Comparison of ENCODE assay signal across 19 cellular contexts in the genomic region with DNA sequence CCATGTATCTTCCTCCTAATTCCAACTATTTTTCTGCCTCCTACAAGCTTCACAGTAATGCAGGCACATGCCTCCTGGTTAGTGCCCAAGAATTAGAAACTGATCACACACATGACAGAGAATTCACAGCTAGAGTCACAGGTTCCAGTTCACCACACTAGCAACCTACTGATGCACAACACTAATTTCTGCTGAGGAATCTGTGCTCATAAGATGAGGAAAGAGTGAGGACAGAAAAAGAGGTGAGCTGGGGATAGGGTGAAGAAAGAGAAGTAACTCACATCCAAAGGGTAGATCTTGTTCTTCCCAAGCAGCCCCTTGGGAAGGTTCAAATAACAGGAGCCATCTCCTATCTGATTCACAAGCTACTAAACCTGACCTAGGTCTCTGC.
DNase-seq lines count a peak whose midpoint lies in the region; ATAC-seq, FAIRE-seq and TF ChIP-seq lines count a peak whose summit lies in the region.
"Had no signal": no experiment of that assay in that cellular context is flagged by ENCODE, and none has a peak within 500 bp of the region (broad histone marks: within the 10 kb centered on the region; RNA-seq: fewer than 3 reads in every experiment).

No MANE protein-coding gene starts in this region.

- H2AFZ ChIP-seq in PC-3 (ENCODE audit: low read length) (no peak overlapping the region), keratinocyte (ENCODE audit: control insufficient read depth, low read length) (no peak overlapping the region)
- H2AFZ ChIP-seq: GM23248 had no signal

- H3K4me1 ChIP-seq in PC-3 (ENCODE audit: insufficient read depth, low read length) (peaks cover 12% of the 10 kb centered on the region), keratinocyte (ENCODE audit: control insufficient read depth, extremely low read depth, insufficient read depth, low read length) (peaks cover 47% of the 10 kb centered on the region)

- peaks cover 39% of the 10 kb centered on the region for H4K20me1 ChIP-seq in PC-3 (ENCODE audit: low read length)
- H4K20me1 ChIP-seq in keratinocyte (ENCODE audit: control insufficient read depth, extremely low read depth, insufficient read depth, low read length): peaks cover 14% of the 10 kb centered on the region

- intact Hi-C loops in PC-3 (cut with micrococcal nuclease): no loop called here
- intact Hi-C loops in MCF 10A (cut with micrococcal nuclease): no loop called here

- peak; percentile 36 for FAIRE-seq in keratinocyte (lab: Jason Lieb, UNC)

- peaks cover 7 to 22% of the 10 kb centered on the region in 2 donors for H3K36me3 Mint-ChIP-seq in activated T-cell treated with anti-CD3 and anti-CD28 coated beads, Interleukin-2, amount 50 U/mL, for 72 hours (ENCODE audit: insufficient read depth in 2 of 2)
- peaks cover 50% of the 10 kb centered on the region for H3K36me3 Mint-ChIP-seq in activated T-cell treated with anti-CD3 and anti-CD28 coated beads, Interleukin-2, amount 50 U/mL, for 4 hours (ENCODE audit: insufficient read depth)
- peaks cover 93% of the 10 kb centered on the region for H3K36me3 Mint-ChIP-seq in stimulated activated effector memory CD8-positive, alpha-beta T cell treated with anti-CD3 and anti-CD28 coated beads, Interleukin-12 subunit alpha, Interleukin-12 subunit beta, amount 100 ng/mL, for 72 hours
- H3K36me3 Mint-ChIP-seq in MCF 10A (ENCODE audit: insufficient read depth, unreplicated experiment): peaks cover 76% of the 10 kb centered on the region

- H3K36me3 ChIP-seq in PC-3 (ENCODE audit: low read depth, low read length) (peaks cover 50% of the 10 kb centered on the region), keratinocyte (ENCODE audit: control insufficient read depth in 2 of 2, extremely low read depth in 1 of 2, insufficient read depth in 2 of 2, low read length in 2 of 2) (peaks cover 8 to 26% of the 10 kb centered on the region in 2 experiments)

- TSS peak; percentile 9 for BruUV-seq in PC-3 (replicated peaks; lab: Mats Ljungman, UMichigan)
- no TSS peak for BruUV-seq in MCF 10A (replicated peaks; lab: Mats Ljungman, UMichigan)

- H3K4me2 ChIP-seq in PC-3 (ENCODE audit: low read length) (no peak overlapping the region), keratinocyte (ENCODE audit: control insufficient read depth, extremely low read depth, insufficient read depth, low read depth, low read length) (no peak overlapping the region)

- DNase-seq in activated T-cell treated with anti-CD3 and anti-CD28 coated beads, Interleukin-2, amount 50 U/mL, for 72 hours: no peak
- DNase-seq in activated T-cell treated with anti-CD3 and anti-CD28 coated beads, Interleukin-2, amount 50 U/mL, for 4 hours: no peak
- DNase-seq in PC-3: no peak
- DNase-seq in keratinocyte (ENCODE audit: low read depth, low spot score): no peak
- no peak for DNase-seq in stimulated activated effector memory CD8-positive, alpha-beta T cell treated with anti-CD3 and anti-CD28 coated beads, Interleukin-12 subunit alpha, Interleukin-12 subunit beta, amount 100 ng/mL, for 72 hours (ENCODE audit: low spot score in 2 of 2)
- DNase-seq in MCF 10A (ENCODE audit: unreplicated experiment): no peak
- no peak for DNase-seq in medulla oblongata (ENCODE audit: extremely low spot score)
- no peak for DNase-seq in retina
- DNase-seq: activated CD4-positive, alpha-beta T cell treated with anti-CD3 and anti-CD28 coated beads for 48 hours; activated naive CD4-positive, alpha-beta T cell treated with anti-CD3 and anti-CD28 coated beads, Interleukin-2, amount 50 U/mL, for 16 hours; DMS153; GM23248; heart left ventricle; Karpas-422; mammary epithelial cell; NCI-H1092 treated with DMSO at 0.1 percent for 48 hours; NCI-H2081 treated with DMSO at 0.1 percent for 48 hours; NCI-H524 treated with DMSO at 0.1 percent for 48 hours had no signal

- H3K27me3 Mint-ChIP-seq in activated T-cell treated with anti-CD3 and anti-CD28 coated beads, Interleukin-2, amount 50 U/mL, for 72 hours (ENCODE audit: low read depth): no peaks in the 10 kb centered on the region
- H3K27me3 Mint-ChIP-seq in activated T-cell treated with anti-CD3 and anti-CD28 coated beads, Interleukin-2, amount 50 U/mL, for 4 hours (ENCODE audit: low read depth): no peaks in the 10 kb centered on the region
- no peaks in the 10 kb centered on the region for H3K27me3 Mint-ChIP-seq in MCF 10A (ENCODE audit: insufficient read depth, unreplicated experiment)

- no peak overlapping the region for H3K4me3 Mint-ChIP-seq in activated T-cell treated with anti-CD3 and anti-CD28 coated beads, Interleukin-2, amount 50 U/mL, for 72 hours
- H3K4me3 Mint-ChIP-seq in activated T-cell treated with anti-CD3 and anti-CD28 coated beads, Interleukin-2, amount 50 U/mL, for 4 hours: no peak overlapping the region
- H3K4me3 Mint-ChIP-seq in stimulated activated effector memory CD8-positive, alpha-beta T cell treated with anti-CD3 and anti-CD28 coated beads, Interleukin-12 subunit alpha, Interleukin-12 subunit beta, amount 100 ng/mL, for 72 hours: no peak overlapping the region
- no peak overlapping the region for H3K4me3 Mint-ChIP-seq in MCF 10A (ENCODE audit: unreplicated experiment)
- H3K4me3 Mint-ChIP-seq: CD14-positive monocyte had no signal

- no peak overlapping the region for H3K4me3 ChIP-seq in PC-3 (ENCODE audit: low read length)
- H3K4me3 ChIP-seq in keratinocyte (ENCODE audit: control insufficient read depth in 2 of 3, extremely low read depth in 1 of 3, insufficient read depth in 2 of 3, low read depth in 1 of 3, low read length in 3 of 3): no peak overlapping the region
- H3K4me3 ChIP-seq: GM23248, heart left ventricle had no signal

- TF ChIP-seq CTCF in PC-3 (conservative IDR thresholded peaks at IDR 0.05; ENCODE audit: low read depth, low read length) (no peak), keratinocyte (optimal IDR thresholded peaks at IDR 0.05 in 1 of 3, IDR thresholded peaks at IDR 0.05 in 1 of 3, conservative IDR thresholded peaks at IDR 0.05 in 1 of 3; ENCODE audit: extremely low read depth in 1 of 3, insufficient read depth in 2 of 3, low read length in 3 of 3) (no peak), MCF 10A (IDR thresholded peaks at IDR 0.05; ENCODE audit: unreplicated experiment) (no peak)

- H3K9me3 ChIP-seq in PC-3 (ENCODE audit: low read length): no peaks in the 10 kb centered on the region
- no peaks in the 10 kb centered on the region for H3K9me3 ChIP-seq in keratinocyte (ENCODE audit: control insufficient read depth, low read depth, low read length)

- peaks cover 4% of the 10 kb centered on the region for H3K9me1 ChIP-seq in keratinocyte (ENCODE audit: control insufficient read depth, extremely low read depth, insufficient read depth, low read length)

- H3K9ac ChIP-seq in PC-3 (ENCODE audit: low read length) (no peak overlapping the region), keratinocyte (ENCODE audit: control insufficient read depth, extremely low read depth, insufficient read depth, low read length) (no peak overlapping the region)
- H3K9ac ChIP-seq: GM23248 had no signal

- H3K27ac ChIP-seq in PC-3 (ENCODE audit: low read length) (no peak overlapping the region), keratinocyte (ENCODE audit: control insufficient read depth, insufficient read depth, low read length) (no peak overlapping the region)
- H3K27ac ChIP-seq: GM23248, heart left ventricle had no signal

- H3K9me2 ChIP-seq in PC-3 (replicated peaks; ENCODE audit: low read length): no peaks in the 10 kb centered on the region

- CTCF ChIA-PET in PC-3 (lab: Charles Lee) (no interaction called here), MCF 10A (lab: Yijun Ruan, JAX) (interaction anchor here (1.4 kb wide), 1 partner anchor 20 kb away, joined by 4 read pairs; no protein-coding TSS in a partner anchor)

- peaks cover 44% of the 10 kb centered on the region for H3K4me1 Mint-ChIP-seq in activated T-cell treated with anti-CD3 and anti-CD28 coated beads, Interleukin-2, amount 50 U/mL, for 72 hours (ENCODE audit: low read depth)
- H3K4me1 Mint-ChIP-seq in activated T-cell treated with anti-CD3 and anti-CD28 coated beads, Interleukin-2, amount 50 U/mL, for 4 hours (ENCODE audit: low read depth): peaks cover 47% of the 10 kb centered on the region
- peaks cover 38% of the 10 kb centered on the region for H3K4me1 Mint-ChIP-seq in stimulated activated effector memory CD8-positive, alpha-beta T cell treated with anti-CD3 and anti-CD28 coated beads, Interleukin-12 subunit alpha, Interleukin-12 subunit beta, amount 100 ng/mL, for 72 hours
- peaks cover 27% of the 10 kb centered on the region for H3K4me1 Mint-ChIP-seq in MCF 10A (ENCODE audit: insufficient read depth, unreplicated experiment)

- POLR2A ChIA-PET in PC-3 (lab: Charles Lee; ENCODE audit: unreplicated experiment): interaction anchor here (0.6 kb wide), 1 partner anchor 1461 kb away, joined by 3 read pairs; a partner anchor contains a TSS
- POLR2A ChIA-PET in MCF 10A (lab: Yijun Ruan, JAX): interaction anchor here (0.8 to 2.6 kb wide), 2 partner anchors 10 to 47 kb away, joined by 3 to 12 read pairs; no protein-coding TSS in a partner anchor

- H3K79me2 ChIP-seq in PC-3 (ENCODE audit: low read length) (peaks cover 90% of the 10 kb centered on the region), keratinocyte (ENCODE audit: control insufficient read depth, insufficient read depth, low read length) (peaks cover 85% of the 10 kb centered on the region)

- dilution Hi-C loops in keratinocyte (cut with MboI; ENCODE audit: extremely low pct_ligation_motif_present, low sequenced_read_pairs): no loop called here

- peak overlapping the region; percentile 2 for H3K27ac Mint-ChIP-seq in activated T-cell treated with anti-CD3 and anti-CD28 coated beads, Interleukin-2, amount 50 U/mL, for 72 hours
- H3K27ac Mint-ChIP-seq in stimulated activated effector memory CD8-positive, alpha-beta T cell treated with anti-CD3 and anti-CD28 coated beads, Interleukin-12 subunit alpha, Interleukin-12 subunit beta, amount 100 ng/mL, for 72 hours: peak overlapping the region; percentile 57
- H3K27ac Mint-ChIP-seq in MCF 10A (ENCODE audit: low read depth, unreplicated experiment): no peak overlapping the region
- H3K27ac Mint-ChIP-seq: CD14-positive monocyte had no signal

- no peaks in the 10 kb centered on the region for H3K9me3 Mint-ChIP-seq in activated T-cell treated with anti-CD3 and anti-CD28 coated beads, Interleukin-2, amount 50 U/mL, for 72 hours
- H3K9me3 Mint-ChIP-seq in activated T-cell treated with anti-CD3 and anti-CD28 coated beads, Interleukin-2, amount 50 U/mL, for 4 hours: no peaks in the 10 kb centered on the region
- H3K9me3 Mint-ChIP-seq in stimulated activated effector memory CD8-positive, alpha-beta T cell treated with anti-CD3 and anti-CD28 coated beads, Interleukin-12 subunit alpha, Interleukin-12 subunit beta, amount 100 ng/mL, for 72 hours: no peaks in the 10 kb centered on the region
- H3K9me3 Mint-ChIP-seq in MCF 10A (ENCODE audit: unreplicated experiment): no peaks in the 10 kb centered on the region
- H3K9me3 Mint-ChIP-seq: CD14-positive monocyte had no signal

- no peaks in the 10 kb centered on the region for H3F3A ChIP-seq in PC-3 (ENCODE audit: low read length, unreplicated experiment)

- H3K27me3 ChIP-seq in PC-3 (ENCODE audit: low read length) (no peaks in the 10 kb centered on the region), keratinocyte (ENCODE audit: control insufficient read depth, extremely low read depth, insufficient read depth, low read length) (no peaks in the 10 kb centered on the region)
- H3K27me3 ChIP-seq: heart left ventricle had no signal

- no peak for ATAC-seq in activated T-cell treated with anti-CD3 and anti-CD28 coated beads, Interleukin-2, amount 50 U/mL, for 72 hours (replicated peaks in 1 of 2)
- ATAC-seq in activated T-cell treated with anti-CD3 and anti-CD28 coated beads, Interleukin-2, amount 50 U/mL, for 4 hours: no peak
- no peak for ATAC-seq in PC-3
- ATAC-seq in stimulated activated effector memory CD8-positive, alpha-beta T cell treated with anti-CD3 and anti-CD28 coated beads, Interleukin-12 subunit alpha, Interleukin-12 subunit beta, amount 100 ng/mL, for 72 hours: no peak
- ATAC-seq: heart left ventricle had no signal
